ENCODE assay signal across 8 cellular contexts in the genomic region with DNA sequence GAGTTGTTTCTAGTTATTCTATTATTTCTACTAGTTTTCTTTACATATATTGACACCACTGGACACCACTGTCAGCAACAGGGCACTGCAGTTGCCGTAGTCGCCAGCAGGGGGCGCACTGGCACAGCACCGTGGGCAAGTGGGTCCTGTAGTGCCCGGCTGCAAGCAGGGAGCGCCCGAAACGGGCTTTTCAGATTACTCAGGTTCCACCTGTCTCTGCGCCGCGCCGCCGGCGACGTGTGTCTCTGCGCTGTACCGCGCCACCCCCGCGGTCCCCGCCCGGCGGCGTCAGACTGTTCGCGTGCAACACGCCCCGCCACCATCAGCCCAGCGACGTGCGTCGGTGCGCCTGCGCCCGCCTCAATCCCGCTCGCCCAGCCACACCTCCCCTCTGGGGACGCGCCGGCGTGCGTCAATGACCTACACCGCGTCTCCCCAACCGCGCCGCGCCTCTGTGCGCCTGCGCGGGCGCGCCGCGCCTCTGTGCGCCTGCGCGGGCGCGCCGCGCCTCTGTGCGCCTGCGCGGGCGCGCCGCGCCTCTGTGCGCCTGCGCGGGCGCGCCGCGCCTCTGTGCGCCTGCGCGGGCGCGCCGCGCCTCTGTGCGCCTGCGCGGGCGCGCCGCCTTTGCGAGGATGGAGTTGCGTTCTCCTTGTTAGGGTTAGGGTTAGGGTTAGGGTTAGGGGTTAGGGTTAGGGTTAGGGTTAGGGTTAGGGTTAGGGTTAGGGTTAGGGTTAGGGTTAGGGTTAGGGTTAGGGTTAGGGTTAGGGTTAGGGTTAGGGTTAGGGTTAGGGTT. TPM values are rescaled to one million over a fixed set of nuclear protein-coding genes. Genes with fewer than 3 reads are reported as not detected.
DNase-seq lines count a peak whose midpoint lies in the region; ATAC-seq, FAIRE-seq and TF ChIP-seq lines count a peak whose summit lies in the region.
"Not testable (repeated sequence)": the region's sequence is repeated elsewhere in the genome, so short reads cannot be mapped to it uniquely, and the experiment has no call there.

No MANE protein-coding gene starts in this region.

- H4K5ac ChIP-seq in IMR-90 (ENCODE audit: low read depth, low read length) = not testable (repeated sequence)

- intact Hi-C loops in Calu3 (cut with micrococcal nuclease; ENCODE audit: unreplicated experiment); IMR-90 (cut with micrococcal nuclease); kidney (cut with DNase I): not testable (repeated sequence)

- H3K27ac ChIP-seq in IMR-90 (ENCODE audit: insufficient read depth, low read length); kidney (ENCODE audit: low read depth in 2 of 2, low read length in 2 of 2); parathyroid adenoma; thoracic aorta: not testable (repeated sequence)

- peak; percentile 40; the same call in 1 of the 2 replicates for ATAC-seq in IMR-90 (ENCODE audit: low read depth)
- not testable (repeated sequence) for ATAC-seq in WTC11; activated naive CD8-positive, alpha-beta T cell treated with anti-CD3 and anti-CD28 coated beads, Interleukin-2, amount 50 U/mL, for 24 hours; thoracic aorta (ENCODE audit: insufficient number of reproducible peaks, low FRiP score, low read depth)

- not testable (repeated sequence) for H3K4me3 Mint-ChIP-seq in Calu3 (ENCODE audit: low read depth, unreplicated experiment); WTC11; activated naive CD8-positive, alpha-beta T cell treated with anti-CD3 and anti-CD28 coated beads, Interleukin-2, amount 50 U/mL, for 24 hours

- not testable (repeated sequence) for H3K4me2 ChIP-seq in IMR-90 (ENCODE audit: low read depth, low read length); parathyroid adenoma (ENCODE audit: low read length)

- not testable (repeated sequence) for H3K9ac ChIP-seq in IMR-90 (ENCODE audit: low read depth, low read length); kidney (ENCODE audit: low read length in 2 of 2); parathyroid adenoma

- CTCF ChIA-PET in Calu3 (lab: Charles Lee); IMR-90 (lab: Yijun Ruan, JAX); WTC11 (lab: Charles Lee): not testable (repeated sequence)

- H2BK15ac ChIP-seq in IMR-90 (ENCODE audit: low read depth, low read length) = not testable (repeated sequence)

- H4K20me1 ChIP-seq in IMR-90 (ENCODE audit: insufficient read depth, low read length) = not testable (repeated sequence)

- not testable (repeated sequence) for H3K27me3 ChIP-seq in IMR-90 (ENCODE audit: control insufficient read depth, insufficient read depth, low read length); parathyroid adenoma (ENCODE audit: control insufficient read depth, insufficient read depth, low read length); thoracic aorta (replicated peaks; ENCODE audit: insufficient read depth)

- not testable (repeated sequence) for H3K4me1 ChIP-seq in IMR-90 (ENCODE audit: control insufficient read depth, insufficient read depth, low read length); kidney (ENCODE audit: control insufficient read depth in 1 of 2, insufficient read depth in 1 of 2, low read depth in 1 of 2, low read length in 2 of 2); parathyroid adenoma; thoracic aorta (ENCODE audit: control insufficient read depth in 1 of 2, low read depth in 2 of 2)

- not testable (repeated sequence) for H3K4me3 ChIP-seq in IMR-90 (ENCODE audit: insufficient read depth, low read depth, low read length); epithelial cell of proximal tubule (ENCODE audit: low read depth, low read length); kidney (ENCODE audit: low read length in 2 of 2); parathyroid adenoma (ENCODE audit: low read depth, low read length); thoracic aorta

- H4K91ac ChIP-seq in IMR-90 (ENCODE audit: insufficient read depth, low read depth, low read length) = not testable (repeated sequence)

- not testable (repeated sequence) for H3K9me3 ChIP-seq in IMR-90 (ENCODE audit: control insufficient read depth, insufficient read depth, low read length); kidney (ENCODE audit: control insufficient read depth in 1 of 2, low read length in 2 of 2); parathyroid adenoma (ENCODE audit: control insufficient read depth, low read length); thoracic aorta

- not testable (repeated sequence) for TF ChIP-seq RAD21 in IMR-90 (IDR thresholded peaks at IDR 0.05; ENCODE audit: low read length)

- H3K27me3 Mint-ChIP-seq in Calu3 (ENCODE audit: unreplicated experiment); WTC11 (ENCODE audit: low read depth); activated naive CD8-positive, alpha-beta T cell treated with anti-CD3 and anti-CD28 coated beads, Interleukin-2, amount 50 U/mL, for 24 hours: not testable (repeated sequence)

- dilution Hi-C loops in IMR-90 (cut with HindIII; ENCODE audit: low sequenced_read_pairs, unreplicated experiment) = not testable (repeated sequence)

- H2AK5ac ChIP-seq in IMR-90 (ENCODE audit: low read depth, low read length) = not testable (repeated sequence)

- H4K8ac ChIP-seq in IMR-90 (ENCODE audit: low read depth in 2 of 2, low read length in 2 of 2) = not testable (repeated sequence)

- H3K56ac ChIP-seq in IMR-90 (ENCODE audit: extremely low read depth, insufficient read depth, low read length) = not testable (repeated sequence)

- not testable (repeated sequence) for H3K9me1 ChIP-seq in IMR-90 (ENCODE audit: insufficient read depth, low read length)

- H3K9me3 Mint-ChIP-seq in Calu3 (ENCODE audit: low read depth, unreplicated experiment); activated naive CD8-positive, alpha-beta T cell treated with anti-CD3 and anti-CD28 coated beads, Interleukin-2, amount 50 U/mL, for 24 hours: not testable (repeated sequence)
- peaks cover 23% of the 10 kb centered on the region for H3K9me3 Mint-ChIP-seq in WTC11

- POLR2A ChIA-PET in IMR-90 (lab: Charles Lee; ENCODE audit: unreplicated experiment); WTC11 (lab: Charles Lee): not testable (repeated sequence)

- H2BK5ac ChIP-seq in IMR-90 (ENCODE audit: low read depth, low read length, poor library complexity, severe bottlenecking) = not testable (repeated sequence)

- H3K4ac ChIP-seq in IMR-90 (ENCODE audit: low read depth, low read length) = not testable (repeated sequence)

- FAIRE-seq in kidney (lab: Jason Lieb, UNC) = not testable (repeated sequence)

- H3K27ac Mint-ChIP-seq in Calu3 (ENCODE audit: unreplicated experiment); WTC11; activated naive CD8-positive, alpha-beta T cell treated with anti-CD3 and anti-CD28 coated beads, Interleukin-2, amount 50 U/mL, for 24 hours: not testable (repeated sequence)

- H2BK120ac ChIP-seq in IMR-90 (ENCODE audit: low read depth, low read length) = not testable (repeated sequence)

- DNase-seq in Calu3 (peak; percentile 31), WTC11 (ENCODE audit: low spot score) (peak; percentile 56), kidney (peak; percentile 75)
- DNase-seq in IMR-90; epithelial cell of proximal tubule (ENCODE audit: low read depth); thoracic aorta (ENCODE audit: low spot score): not testable (repeated sequence)
- peak; percentile 44 for DNase-seq in activated naive CD8-positive, alpha-beta T cell treated with anti-CD3 and anti-CD28 coated beads, Interleukin-2, amount 50 U/mL, for 24 hours

- TF ChIP-seq POLR2A in IMR-90 (IDR thresholded peaks at IDR 0.05; ENCODE audit: low read depth, low read length) = not testable (repeated sequence)

- not testable (repeated sequence) for H3K14ac ChIP-seq in IMR-90 (replicated peaks; ENCODE audit: low read depth, low read length)

- H3K36me3 Mint-ChIP-seq in Calu3 (ENCODE audit: insufficient read depth, unreplicated experiment); WTC11; activated naive CD8-positive, alpha-beta T cell treated with anti-CD3 and anti-CD28 coated beads, Interleukin-2, amount 50 U/mL, for 24 hours (ENCODE audit: low read depth): not testable (repeated sequence)

- not testable (repeated sequence) for H2AK9ac ChIP-seq in IMR-90 (replicated peaks; ENCODE audit: low read depth, low read length, poor library complexity)

- 80% methylated on average over 30 of the region's 91 CpGs; no CpG with 5 or more reads in 1 of the 2 experiments for WGBS in IMR-90 (ENCODE audit: extremely low coverage in 2 of 2, insufficient read length in 1 of 2), 2 experiments

- H3K18ac ChIP-seq in IMR-90 (ENCODE audit: low read depth, low read length) = not testable (repeated sequence)

- H3K79me2 ChIP-seq in parathyroid adenoma = not testable (repeated sequence)

- H2BK20ac ChIP-seq in IMR-90 (ENCODE audit: low read depth, low read length) = not testable (repeated sequence)

- not testable (repeated sequence) for H3K23ac ChIP-seq in IMR-90 (ENCODE audit: low read depth, low read length)

- not testable (repeated sequence) for H3K36me3 ChIP-seq in IMR-90 (ENCODE audit: control insufficient read depth, insufficient read depth, low read length); kidney (ENCODE audit: control insufficient read depth in 1 of 2, insufficient read depth in 2 of 2, low read length in 2 of 2); parathyroid adenoma (ENCODE audit: control insufficient read depth, insufficient read depth, low read length); thoracic aorta

- BruUV-seq in Calu3 (replicated peaks; lab: Mats Ljungman, UMichigan); IMR-90 (replicated peaks; lab: Mats Ljungman, UMichigan): not testable (repeated sequence)

- not testable (repeated sequence) for H3K4me1 Mint-ChIP-seq in Calu3 (ENCODE audit: low read depth, unreplicated experiment); WTC11; activated naive CD8-positive, alpha-beta T cell treated with anti-CD3 and anti-CD28 coated beads, Interleukin-2, amount 50 U/mL, for 24 hours

- H2AFZ ChIP-seq in IMR-90 (replicated peaks; ENCODE audit: low read length, poor library complexity); parathyroid adenoma: not testable (repeated sequence)

- in situ Hi-C loops in IMR-90 (cut with MboI; ENCODE audit: low sequenced_read_pairs) = not testable (repeated sequence)

- H3K79me1 ChIP-seq in IMR-90 (ENCODE audit: low read depth in 1 of 2, low read length in 2 of 2) = not testable (repeated sequence)

- TF ChIP-seq CTCF in Calu3 (IDR thresholded peaks at IDR 0.05; ENCODE audit: unreplicated experiment) (peak; percentile 38), IMR-90 (conservative IDR thresholded peaks at IDR 0.05; ENCODE audit: low read depth, low read length) (peak; percentile 36), WTC11 (IDR thresholded peaks at IDR 0.05) (peak; percentile 92), epithelial cell of proximal tubule (conservative IDR thresholded peaks at IDR 0.05; ENCODE audit: low read depth, low read length) (peak; percentile 73), parathyroid adenoma (IDR thresholded peaks at IDR 0.05) (peak; percentile 53), thoracic aorta (IDR thresholded peaks at IDR 0.05) (peak; percentile 63)
- TF ChIP-seq CTCF in kidney (IDR thresholded peaks at IDR 0.05; ENCODE audit: borderline replicate concordance, extremely low read depth, insufficient read depth) = not testable (repeated sequence)

RNA-seq across cellular contexts. Expression of gene PARD6G, which starts 15.1 kb away (rescaled TPM):
- total RNA-seq in Calu3 (2022) = 0.81 and 1.5 TPM in 2 replicates
- 2.5 and 3.3 TPM in 2 replicates for total RNA-seq in IMR-90 (2012; rRNA removed)
- 4.6 and 4.7 TPM in 2 replicates for polyA plus RNA-seq in IMR-90 (2012; rRNA removed)
- polyA plus RNA-seq in IMR-90 (2012; cell fraction: cytosol; rRNA removed) = 4.8 and 5.6 TPM in 2 replicates
- polyA plus RNA-seq in IMR-90 (2012; cell fraction: nucleus; rRNA removed; ENCODE audit: low replicate concordance) = 3.6 and 3.7 TPM in 2 replicates
- total RNA-seq in WTC11 (2021) = 13.0 to 14.4 TPM (median 13.6 TPM) in 3 replicates
- total RNA-seq in epithelial cell of proximal tubule = 3.0 and 3.6 TPM in 2 replicates
- total RNA-seq in kidney = 1.9 TPM
- polyA plus RNA-seq in kidney (ENCODE audit: insufficient read depth, low read depth, low replicate concordance) = 10.7 TPM
- 1 to 10 TPM; 3.0 to 4.8 TPM for total RNA-seq in thoracic aorta
